In genomic region chr1:39148942-39149341, GRCh38 we compare ENCODE assay signal across 1 cellular context.
TF ChIP-seq lines count a peak whose summit lies in the region.

No MANE protein-coding gene starts in this region.

TF ChIP-seq in H1, 55 proteins besides CTCF, POLR2A, EP300 and RAD21:
- TF ChIP-seq USF2 (IDR thresholded peaks at IDR 0.05; ENCODE audit: low read length) = no peak
- TF ChIP-seq JUN (IDR thresholded peaks at IDR 0.05; ENCODE audit: low read depth, low read length) = no peak
- TF ChIP-seq BACH1 (IDR thresholded peaks at IDR 0.05; ENCODE audit: low read length) = no peak
- no peak for TF ChIP-seq SIN3A (conservative IDR thresholded peaks at IDR 0.05 in 1 of 2, IDR thresholded peaks at IDR 0.05 in 1 of 2; ENCODE audit: low read depth in 1 of 2, low read length in 2 of 2)
- TF ChIP-seq GABPA (IDR thresholded peaks at IDR 0.05; ENCODE audit: borderline replicate concordance, insufficient read depth, low read length) = no peak
- no peak for TF ChIP-seq POU5F1 (IDR thresholded peaks at IDR 0.05; ENCODE audit: low read depth, low read length)
- TF ChIP-seq SP2 (IDR thresholded peaks at IDR 0.05; ENCODE audit: low read length) = no peak
- TF ChIP-seq CHD7 (IDR thresholded peaks at IDR 0.05; ENCODE audit: insufficient replicate concordance, low read length) = no peak
- TF ChIP-seq ATF2 (IDR thresholded peaks at IDR 0.05; ENCODE audit: low read length) = no peak
- TF ChIP-seq RBBP5 (IDR thresholded peaks at IDR 0.05; ENCODE audit: borderline replicate concordance, low read depth, low read length) = no peak
- no peak for TF ChIP-seq KDM5A (IDR thresholded peaks at IDR 0.05; ENCODE audit: low read length)
- TF ChIP-seq KDM1A (IDR thresholded peaks at IDR 0.05; ENCODE audit: borderline replicate concordance, low read length) = no peak
